ENCODE assay signal across 18 cellular contexts in genomic region chr6:107110200-107110599, GRCh38. TPM values are rescaled to one million over a fixed set of nuclear protein-coding genes. Genes with fewer than 3 reads are reported as not detected.
A peak's percentile ranks its signal among the peaks of the same experiment; 100 is the strongest.
DNase-seq lines count a peak whose midpoint lies in the region; ATAC-seq and TF ChIP-seq lines count a peak whose summit lies in the region.
"Had no signal": no experiment of that assay in that cellular context is flagged by ENCODE, and none has a peak within 500 bp of the region (broad histone marks: within the 10 kb centered on the region; RNA-seq: fewer than 3 reads in every experiment).

No MANE protein-coding gene starts in this region.

- peaks cover 0 to 12% (median 7%) of the 10 kb centered on the region in 4 donors for H3K4me1 ChIP-seq in tibial artery

- intact Hi-C loops in tibial artery (cut with DNase I; ENCODE audit: low total_unique reads): no loop called here

- H3K4me3 ChIP-seq in fibroblast of villous mesenchyme (ENCODE audit: low read depth, low read length) (no peak overlapping the region), tibial artery (no peak overlapping the region)
- H3K4me3 ChIP-seq: upper lobe of right lung had no signal

- no peaks in the 10 kb centered on the region for H3K27me3 ChIP-seq in tibial artery
- H3K27me3 ChIP-seq: upper lobe of right lung had no signal

- H3K36me3 ChIP-seq in tibial artery: no peaks in the 10 kb centered on the region
- H3K36me3 ChIP-seq: upper lobe of right lung had no signal

- H3K4me3 Mint-ChIP-seq in activated T-cell treated with anti-CD3 and anti-CD28 coated beads, Interleukin-2, amount 50 U/mL, for 72 hours: no peak overlapping the region
- H3K4me3 Mint-ChIP-seq: activated CD4-positive, alpha-beta T cell treated with anti-CD3 and anti-CD28 coated beads, Interleukin-2, amount 10 ng/mL, durations not matched to agents 24 days and 14 days; activated naive CD8-positive, alpha-beta T cell treated with anti-CD3 and anti-CD28 coated beads, Interleukin-2, amount 10 ng/mL, durations not matched to agents 7 days and 5 days; central memory CD8-positive, alpha-beta T cell; stimulated activated memory B cell treated with anti-CD40 and anti-IgM and Interleukin-4, amounts not matched to agents 10 μg/mL and 1 μg/mL and 100 μg/mL, for 72 hours; T-helper 17 cell had no signal

- H3K36me3 Mint-ChIP-seq in activated T-cell treated with anti-CD3 and anti-CD28 coated beads, Interleukin-2, amount 50 U/mL, for 72 hours (ENCODE audit: insufficient read depth in 2 of 2): no peaks in the 10 kb centered on the region
- H3K36me3 Mint-ChIP-seq: stimulated activated memory B cell treated with anti-CD40 and anti-IgM and Interleukin-4, amounts not matched to agents 10 μg/mL and 1 μg/mL and 100 μg/mL, for 72 hours had no signal

- ATAC-seq in activated T-cell treated with anti-CD3 and anti-CD28 coated beads, Interleukin-2, amount 50 U/mL, for 72 hours (replicated peaks in 1 of 2): no peak
- ATAC-seq: stimulated activated memory B cell treated with anti-CD40 and anti-IgM and Interleukin-4, amounts not matched to agents 10 μg/mL and 1 μg/mL and 100 μg/mL, for 72 hours; T-helper 17 cell; upper lobe of right lung had no signal

- no peaks in the 10 kb centered on the region for H3K9me3 ChIP-seq in tibial artery
- H3K9me3 ChIP-seq: upper lobe of right lung had no signal

- TF ChIP-seq CTCF in fibroblast of villous mesenchyme (IDR thresholded peaks at IDR 0.05; ENCODE audit: insufficient read depth, low read depth, low read length) (no peak), tibial artery (IDR thresholded peaks at IDR 0.05) (no peak)

- no peaks in the 10 kb centered on the region for H3K9me3 Mint-ChIP-seq in activated T-cell treated with anti-CD3 and anti-CD28 coated beads, Interleukin-2, amount 50 U/mL, for 72 hours
- H3K9me3 Mint-ChIP-seq: activated CD4-positive, alpha-beta T cell treated with anti-CD3 and anti-CD28 coated beads, Interleukin-2, amount 10 ng/mL, durations not matched to agents 24 days and 14 days; activated naive CD8-positive, alpha-beta T cell treated with anti-CD3 and anti-CD28 coated beads, Interleukin-2, amount 10 ng/mL, durations not matched to agents 7 days and 5 days; central memory CD8-positive, alpha-beta T cell; stimulated activated memory B cell treated with anti-CD40 and anti-IgM and Interleukin-4, amounts not matched to agents 10 μg/mL and 1 μg/mL and 100 μg/mL, for 72 hours had no signal

- H3K27ac ChIP-seq in tibial artery: no peak overlapping the region
- H3K27ac ChIP-seq: upper lobe of right lung had no signal

- peaks cover 8% of the 10 kb centered on the region for H3K4me1 Mint-ChIP-seq in activated T-cell treated with anti-CD3 and anti-CD28 coated beads, Interleukin-2, amount 50 U/mL, for 72 hours (ENCODE audit: low read depth)
- H3K4me1 Mint-ChIP-seq: central memory CD8-positive, alpha-beta T cell had no signal

- H3K27me3 Mint-ChIP-seq in activated T-cell treated with anti-CD3 and anti-CD28 coated beads, Interleukin-2, amount 50 U/mL, for 72 hours (ENCODE audit: low read depth): no peaks in the 10 kb centered on the region
- H3K27me3 Mint-ChIP-seq: activated CD4-positive, alpha-beta T cell treated with anti-CD3 and anti-CD28 coated beads, Interleukin-2, amount 10 ng/mL, durations not matched to agents 24 days and 14 days; activated naive CD8-positive, alpha-beta T cell treated with anti-CD3 and anti-CD28 coated beads, Interleukin-2, amount 10 ng/mL, durations not matched to agents 7 days and 5 days; central memory CD8-positive, alpha-beta T cell; stimulated activated memory B cell treated with anti-CD40 and anti-IgM and Interleukin-4, amounts not matched to agents 10 μg/mL and 1 μg/mL and 100 μg/mL, for 72 hours; T-helper 17 cell had no signal

- no peak overlapping the region for H3K27ac Mint-ChIP-seq in activated T-cell treated with anti-CD3 and anti-CD28 coated beads, Interleukin-2, amount 50 U/mL, for 72 hours
- H3K27ac Mint-ChIP-seq: activated CD4-positive, alpha-beta T cell treated with anti-CD3 and anti-CD28 coated beads, Interleukin-2, amount 10 ng/mL, durations not matched to agents 24 days and 14 days; activated naive CD8-positive, alpha-beta T cell treated with anti-CD3 and anti-CD28 coated beads, Interleukin-2, amount 10 ng/mL, durations not matched to agents 7 days and 5 days; stimulated activated memory B cell treated with anti-CD40 and anti-IgM and Interleukin-4, amounts not matched to agents 10 μg/mL and 1 μg/mL and 100 μg/mL, for 72 hours; T-helper 17 cell had no signal

- DNase-seq in CD1c-positive myeloid dendritic cell (ENCODE audit: extremely low spot score) (peak; percentile 56), LHCN-M2 (ENCODE audit: low read depth) (peak; percentile 53), SKM-1 (lab: John Stamatoyannopoulos, UW; ENCODE audit: unreplicated experiment) (peak; percentile 89), fibroblast of villous mesenchyme (ENCODE audit: low read depth) (peak; percentile 63), tibial artery (no peak), NCI-H226 (no peak), ureter (ENCODE audit: low spot score) (no peak)
- DNase-seq in activated T-cell treated with anti-CD3 and anti-CD28 coated beads, Interleukin-2, amount 50 U/mL, for 72 hours: no peak
- DNase-seq: activated CD4-positive, alpha-beta T cell treated with anti-CD3 and anti-CD28 coated beads, Interleukin-2, amount 10 ng/mL, durations not matched to agents 24 days and 14 days; activated naive CD8-positive, alpha-beta T cell treated with anti-CD3 and anti-CD28 coated beads, Interleukin-2, amount 10 ng/mL, durations not matched to agents 7 days and 5 days; glutamatergic neuron; NCI-H1417; NCI-H446 treated with DMSO at 0.1 percent for 48 hours; RPMI8226; T-helper 17 cell; upper lobe of right lung had no signal

RNA-seq across cellular contexts. Expression of gene BEND3, which starts 5.1 kb away (rescaled TPM):
- 2.9 and 3.3 TPM in 2 replicates for total RNA-seq in LHCN-M2 (2014; rRNA removed)
- polyA plus RNA-seq in LHCN-M2 (2012): 1.4 TPM
- total RNA-seq in fibroblast of villous mesenchyme: 3.5 and 4.2 TPM in 2 replicates
- 1 to 10 TPM; 2.4 to 3.2 TPM for total RNA-seq in activated T-cell treated with anti-CD3 and anti-CD28 coated beads, Interleukin-2, amount 50 U/mL, for 72 hours
- total RNA-seq in ureter: 7.0 TPM

Comparison
In these comparisons a context has a peak if more than half of its experiments do, and no peak if none do; other contexts are left out.
1. DNase-seq: peak in CD1c-positive myeloid dendritic cell (single experiment), LHCN-M2 (single experiment), SKM-1 (single experiment) and fibroblast of villous mesenchyme (single experiment); none in activated T-cell treated with anti-CD3 and anti-CD28 coated beads, Interleukin-2, amount 50 U/mL, for 72 hours (0 of 2), tibial artery (0 of 2), NCI-H226 (single experiment) and ureter (single experiment).